Comparison of ENCODE assay signal across 1 cellular context in genomic region chr16:84952335-84953050, GRCh38.
A peak's percentile ranks its signal among the peaks of the same experiment; 100 is the strongest.
TF ChIP-seq lines count a peak whose summit lies in the region.

No MANE protein-coding gene starts in this region.

TF ChIP-seq in GM12878, 131 proteins besides CTCF, POLR2A, EP300 and RAD21 (continued from another document):
- TF ChIP-seq NBN (IDR thresholded peaks at IDR 0.05) (0 out of 2 replicates have a peak, but pooled peaks have one; percentile 3), E2F4 (IDR thresholded peaks at IDR 0.05; ENCODE audit: low read depth, low read length) (peak; percentile 36; the same call in 1 of the 2 replicates), RELB (IDR thresholded peaks at IDR 0.05; ENCODE audit: low read depth) (no peak)
